ENCODE assay signal across 1 cellular context in the genomic region with DNA sequence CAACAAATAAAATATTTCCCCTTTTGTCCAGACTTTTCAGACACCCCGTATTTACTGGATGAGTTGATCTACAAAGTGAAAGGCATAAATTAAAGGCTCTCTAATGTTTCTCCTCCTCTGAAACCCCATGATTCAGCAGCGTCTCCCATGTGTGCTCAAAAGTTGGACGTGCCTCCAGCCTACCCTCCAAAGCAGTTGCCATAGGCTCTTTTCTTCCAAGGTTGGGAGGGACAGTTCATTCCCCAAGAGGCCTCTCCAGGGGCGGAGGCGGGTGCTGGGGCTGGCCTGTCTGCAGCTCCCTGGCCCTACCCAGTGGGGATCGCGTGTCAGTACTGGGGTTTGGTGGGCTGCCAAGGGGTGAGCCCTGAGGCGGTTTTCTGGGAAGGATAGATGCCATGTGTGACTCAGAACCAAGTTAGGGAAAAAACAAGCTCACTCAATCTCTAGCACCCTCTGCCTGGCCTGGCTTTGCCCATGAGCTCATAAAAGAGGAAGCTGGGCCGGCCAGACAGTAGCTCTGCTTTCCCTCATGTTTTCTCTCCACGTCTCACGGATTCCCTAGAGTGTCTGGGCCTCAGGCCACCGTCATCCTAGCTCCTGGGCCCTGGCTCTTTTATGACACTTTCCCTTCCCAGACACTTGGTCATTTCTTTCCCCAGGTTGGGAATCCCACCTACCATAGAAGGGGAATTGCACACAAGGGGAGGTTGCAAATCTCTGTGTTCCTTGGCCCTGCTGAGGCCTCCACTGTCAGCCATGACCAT.
A peak's percentile ranks its signal among the peaks of the same experiment; 100 is the strongest.
TF ChIP-seq lines count a peak whose summit lies in the region.

No MANE protein-coding gene starts in this region.

TF ChIP-seq in HEK293, 187 proteins besides CTCF, POLR2A, EP300 and RAD21 (continued from another document and continues in another):
- TF ChIP-seq, protein P1, sequence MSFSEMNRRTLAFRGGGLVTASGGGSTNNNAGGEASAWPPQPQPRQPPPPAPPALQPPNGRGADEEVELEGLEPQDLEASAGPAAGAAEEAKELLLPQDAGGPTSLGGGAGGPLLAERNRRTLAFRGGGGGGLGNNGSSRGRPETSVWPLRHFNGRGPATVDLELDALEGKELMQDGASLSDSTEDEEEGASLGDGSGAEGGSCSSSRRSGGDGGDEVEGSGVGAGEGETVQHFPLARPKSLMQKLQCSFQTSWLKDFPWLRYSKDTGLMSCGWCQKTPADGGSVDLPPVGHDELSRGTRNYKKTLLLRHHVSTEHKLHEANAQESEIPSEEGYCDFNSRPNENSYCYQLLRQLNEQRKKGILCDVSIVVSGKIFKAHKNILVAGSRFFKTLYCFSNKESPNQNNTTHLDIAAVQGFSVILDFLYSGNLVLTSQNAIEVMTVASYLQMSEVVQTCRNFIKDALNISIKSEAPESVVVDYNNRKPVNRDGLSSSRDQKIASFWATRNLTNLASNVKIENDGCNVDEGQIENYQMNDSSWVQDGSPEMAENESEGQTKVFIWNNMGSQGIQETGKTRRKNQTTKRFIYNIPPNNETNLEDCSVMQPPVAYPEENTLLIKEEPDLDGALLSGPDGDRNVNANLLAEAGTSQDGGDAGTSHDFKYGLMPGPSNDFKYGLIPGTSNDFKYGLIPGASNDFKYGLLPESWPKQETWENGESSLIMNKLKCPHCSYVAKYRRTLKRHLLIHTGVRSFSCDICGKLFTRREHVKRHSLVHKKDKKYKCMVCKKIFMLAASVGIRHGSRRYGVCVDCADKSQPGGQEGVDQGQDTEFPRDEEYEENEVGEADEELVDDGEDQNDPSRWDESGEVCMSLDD (tag by site-specific recombination; IDR thresholded peaks at IDR 0.05): peak; percentile 67
- TF ChIP-seq GLIS2 (tag by site-specific recombination; IDR thresholded peaks at IDR 0.05) (peak; percentile 90), ZNF248 (tag by site-specific recombination; IDR thresholded peaks at IDR 0.05) (no peak), ZNF501 (tag by site-specific recombination; IDR thresholded peaks at IDR 0.05) (peak; percentile 76; the same call in 1 of the 2 replicates), ZNF335 (tag by site-specific recombination; conservative IDR thresholded peaks at IDR 0.05) (peak; percentile 42; the same call in 1 of the 2 replicates), MZF1 (tag by site-specific recombination; IDR thresholded peaks at IDR 0.05; ENCODE audit: borderline replicate concordance) (peak; percentile 97), SP3 (tag by site-specific recombination; IDR thresholded peaks at IDR 0.05) (peak; percentile 73), SP7 (tag by site-specific recombination; IDR thresholded peaks at IDR 0.05) (peak; percentile 97), ZNF146 (tag by site-specific recombination; IDR thresholded peaks at IDR 0.05) (no peak), ZFHX2 (tag by site-specific recombination; conservative IDR thresholded peaks at IDR 0.05) (peak; percentile 82), ZFP69B (tag by site-specific recombination; IDR thresholded peaks at IDR 0.05) (peak; percentile 81), ZNF654 (tag by site-specific recombination; IDR thresholded peaks at IDR 0.05; ENCODE audit: low read depth) (no peak), ZNF37A (tag by site-specific recombination; IDR thresholded peaks at IDR 0.05) (no peak)
- TF ChIP-seq, protein P2, sequence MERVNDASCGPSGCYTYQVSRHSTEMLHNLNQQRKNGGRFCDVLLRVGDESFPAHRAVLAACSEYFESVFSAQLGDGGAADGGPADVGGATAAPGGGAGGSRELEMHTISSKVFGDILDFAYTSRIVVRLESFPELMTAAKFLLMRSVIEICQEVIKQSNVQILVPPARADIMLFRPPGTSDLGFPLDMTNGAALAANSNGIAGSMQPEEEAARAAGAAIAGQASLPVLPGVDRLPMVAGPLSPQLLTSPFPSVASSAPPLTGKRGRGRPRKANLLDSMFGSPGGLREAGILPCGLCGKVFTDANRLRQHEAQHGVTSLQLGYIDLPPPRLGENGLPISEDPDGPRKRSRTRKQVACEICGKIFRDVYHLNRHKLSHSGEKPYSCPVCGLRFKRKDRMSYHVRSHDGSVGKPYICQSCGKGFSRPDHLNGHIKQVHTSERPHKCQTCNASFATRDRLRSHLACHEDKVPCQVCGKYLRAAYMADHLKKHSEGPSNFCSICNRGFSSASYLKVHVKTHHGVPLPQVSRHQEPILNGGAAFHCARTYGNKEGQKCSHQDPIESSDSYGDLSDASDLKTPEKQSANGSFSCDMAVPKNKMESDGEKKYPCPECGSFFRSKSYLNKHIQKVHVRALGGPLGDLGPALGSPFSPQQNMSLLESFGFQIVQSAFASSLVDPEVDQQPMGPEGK (tag by site-specific recombination; IDR thresholded peaks at IDR 0.05): peak; percentile 90
- TF ChIP-seq, protein P3, sequence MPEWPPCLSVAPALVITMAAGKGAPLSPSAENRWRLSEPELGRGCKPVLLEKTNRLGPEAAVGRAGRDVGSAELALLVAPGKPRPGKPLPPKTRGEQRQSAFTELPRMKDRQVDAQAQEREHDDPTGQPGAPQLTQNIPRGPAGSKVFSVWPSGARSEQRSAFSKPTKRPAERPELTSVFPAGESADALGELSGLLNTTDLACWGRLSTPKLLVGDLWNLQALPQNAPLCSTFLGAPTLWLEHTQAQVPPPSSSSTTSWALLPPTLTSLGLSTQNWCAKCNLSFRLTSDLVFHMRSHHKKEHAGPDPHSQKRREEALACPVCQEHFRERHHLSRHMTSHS (tag by site-specific recombination; IDR thresholded peaks at IDR 0.05): no peak
- TF ChIP-seq, protein P4, sequence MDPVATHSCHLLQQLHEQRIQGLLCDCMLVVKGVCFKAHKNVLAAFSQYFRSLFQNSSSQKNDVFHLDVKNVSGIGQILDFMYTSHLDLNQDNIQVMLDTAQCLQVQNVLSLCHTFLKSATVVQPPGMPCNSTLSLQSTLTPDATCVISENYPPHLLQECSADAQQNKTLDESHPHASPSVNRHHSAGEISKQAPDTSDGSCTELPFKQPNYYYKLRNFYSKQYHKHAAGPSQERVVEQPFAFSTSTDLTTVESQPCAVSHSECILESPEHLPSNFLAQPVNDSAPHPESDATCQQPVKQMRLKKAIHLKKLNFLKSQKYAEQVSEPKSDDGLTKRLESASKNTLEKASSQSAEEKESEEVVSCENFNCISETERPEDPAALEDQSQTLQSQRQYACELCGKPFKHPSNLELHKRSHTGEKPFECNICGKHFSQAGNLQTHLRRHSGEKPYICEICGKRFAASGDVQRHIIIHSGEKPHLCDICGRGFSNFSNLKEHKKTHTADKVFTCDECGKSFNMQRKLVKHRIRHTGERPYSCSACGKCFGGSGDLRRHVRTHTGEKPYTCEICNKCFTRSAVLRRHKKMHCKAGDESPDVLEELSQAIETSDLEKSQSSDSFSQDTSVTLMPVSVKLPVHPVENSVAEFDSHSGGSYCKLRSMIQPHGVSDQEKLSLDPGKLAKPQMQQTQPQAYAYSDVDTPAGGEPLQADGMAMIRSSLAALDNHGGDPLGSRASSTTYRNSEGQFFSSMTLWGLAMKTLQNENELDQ (tag by site-specific recombination; IDR thresholded peaks at IDR 0.05; ENCODE audit: low read depth): no peak
- TF ChIP-seq, protein P5, sequence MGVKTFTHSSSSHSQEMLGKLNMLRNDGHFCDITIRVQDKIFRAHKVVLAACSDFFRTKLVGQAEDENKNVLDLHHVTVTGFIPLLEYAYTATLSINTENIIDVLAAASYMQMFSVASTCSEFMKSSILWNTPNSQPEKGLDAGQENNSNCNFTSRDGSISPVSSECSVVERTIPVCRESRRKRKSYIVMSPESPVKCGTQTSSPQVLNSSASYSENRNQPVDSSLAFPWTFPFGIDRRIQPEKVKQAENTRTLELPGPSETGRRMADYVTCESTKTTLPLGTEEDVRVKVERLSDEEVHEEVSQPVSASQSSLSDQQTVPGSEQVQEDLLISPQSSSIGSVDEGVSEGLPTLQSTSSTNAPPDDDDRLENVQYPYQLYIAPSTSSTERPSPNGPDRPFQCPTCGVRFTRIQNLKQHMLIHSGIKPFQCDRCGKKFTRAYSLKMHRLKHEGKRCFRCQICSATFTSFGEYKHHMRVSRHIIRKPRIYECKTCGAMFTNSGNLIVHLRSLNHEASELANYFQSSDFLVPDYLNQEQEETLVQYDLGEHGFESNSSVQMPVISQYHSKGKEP (tag by site-specific recombination; IDR thresholded peaks at IDR 0.05): no peak
- TF ChIP-seq, protein P6, sequence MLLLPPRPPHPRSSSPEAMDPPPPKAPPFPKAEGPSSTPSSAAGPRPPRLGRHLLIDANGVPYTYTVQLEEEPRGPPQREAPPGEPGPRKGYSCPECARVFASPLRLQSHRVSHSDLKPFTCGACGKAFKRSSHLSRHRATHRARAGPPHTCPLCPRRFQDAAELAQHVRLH (tag by site-specific recombination; IDR thresholded peaks at IDR 0.05): peak; percentile 48
- TF ChIP-seq, protein P7, sequence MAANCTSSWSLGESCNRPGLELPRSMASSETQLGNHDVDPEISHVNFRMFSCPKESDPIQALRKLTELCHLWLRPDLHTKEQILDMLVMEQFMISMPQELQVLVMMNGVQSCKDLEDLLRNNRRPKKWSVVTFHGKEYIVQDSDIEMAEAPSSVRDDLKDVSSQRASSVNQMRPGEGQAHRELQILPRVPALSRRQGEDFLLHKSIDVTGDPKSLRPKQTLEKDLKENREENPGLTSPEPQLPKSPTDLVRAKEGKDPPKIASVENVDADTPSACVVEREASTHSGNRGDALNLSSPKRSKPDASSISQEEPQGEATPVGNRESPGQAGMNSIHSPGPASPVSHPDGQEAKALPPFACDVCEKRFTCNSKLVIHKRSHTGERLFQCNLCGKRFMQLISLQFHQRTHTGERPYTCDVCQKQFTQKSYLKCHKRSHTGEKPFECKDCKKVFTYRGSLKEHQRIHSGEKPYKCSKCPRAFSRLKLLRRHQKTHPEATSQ (tag by site-specific recombination; IDR thresholded peaks at IDR 0.05): no peak
- TF ChIP-seq, protein P8, sequence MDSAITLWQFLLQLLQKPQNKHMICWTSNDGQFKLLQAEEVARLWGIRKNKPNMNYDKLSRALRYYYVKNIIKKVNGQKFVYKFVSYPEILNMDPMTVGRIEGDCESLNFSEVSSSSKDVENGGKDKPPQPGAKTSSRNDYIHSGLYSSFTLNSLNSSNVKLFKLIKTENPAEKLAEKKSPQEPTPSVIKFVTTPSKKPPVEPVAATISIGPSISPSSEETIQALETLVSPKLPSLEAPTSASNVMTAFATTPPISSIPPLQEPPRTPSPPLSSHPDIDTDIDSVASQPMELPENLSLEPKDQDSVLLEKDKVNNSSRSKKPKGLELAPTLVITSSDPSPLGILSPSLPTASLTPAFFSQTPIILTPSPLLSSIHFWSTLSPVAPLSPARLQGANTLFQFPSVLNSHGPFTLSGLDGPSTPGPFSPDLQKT (IDR thresholded peaks at IDR 0.05; ENCODE audit: borderline replicate concordance, low read depth, low read length): no peak
- TF ChIP-seq, protein P9, sequence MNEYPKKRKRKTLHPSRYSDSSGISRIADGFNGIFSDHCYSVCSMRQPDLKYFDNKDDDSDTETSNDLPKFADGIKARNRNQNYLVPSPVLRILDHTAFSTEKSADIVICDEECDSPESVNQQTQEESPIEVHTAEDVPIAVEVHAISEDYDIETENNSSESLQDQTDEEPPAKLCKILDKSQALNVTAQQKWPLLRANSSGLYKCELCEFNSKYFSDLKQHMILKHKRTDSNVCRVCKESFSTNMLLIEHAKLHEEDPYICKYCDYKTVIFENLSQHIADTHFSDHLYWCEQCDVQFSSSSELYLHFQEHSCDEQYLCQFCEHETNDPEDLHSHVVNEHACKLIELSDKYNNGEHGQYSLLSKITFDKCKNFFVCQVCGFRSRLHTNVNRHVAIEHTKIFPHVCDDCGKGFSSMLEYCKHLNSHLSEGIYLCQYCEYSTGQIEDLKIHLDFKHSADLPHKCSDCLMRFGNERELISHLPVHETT (tag by site-specific recombination; IDR thresholded peaks at IDR 0.05): peak; percentile 76; the same call in 1 of the 2 replicates
- TF ChIP-seq, protein P10, sequence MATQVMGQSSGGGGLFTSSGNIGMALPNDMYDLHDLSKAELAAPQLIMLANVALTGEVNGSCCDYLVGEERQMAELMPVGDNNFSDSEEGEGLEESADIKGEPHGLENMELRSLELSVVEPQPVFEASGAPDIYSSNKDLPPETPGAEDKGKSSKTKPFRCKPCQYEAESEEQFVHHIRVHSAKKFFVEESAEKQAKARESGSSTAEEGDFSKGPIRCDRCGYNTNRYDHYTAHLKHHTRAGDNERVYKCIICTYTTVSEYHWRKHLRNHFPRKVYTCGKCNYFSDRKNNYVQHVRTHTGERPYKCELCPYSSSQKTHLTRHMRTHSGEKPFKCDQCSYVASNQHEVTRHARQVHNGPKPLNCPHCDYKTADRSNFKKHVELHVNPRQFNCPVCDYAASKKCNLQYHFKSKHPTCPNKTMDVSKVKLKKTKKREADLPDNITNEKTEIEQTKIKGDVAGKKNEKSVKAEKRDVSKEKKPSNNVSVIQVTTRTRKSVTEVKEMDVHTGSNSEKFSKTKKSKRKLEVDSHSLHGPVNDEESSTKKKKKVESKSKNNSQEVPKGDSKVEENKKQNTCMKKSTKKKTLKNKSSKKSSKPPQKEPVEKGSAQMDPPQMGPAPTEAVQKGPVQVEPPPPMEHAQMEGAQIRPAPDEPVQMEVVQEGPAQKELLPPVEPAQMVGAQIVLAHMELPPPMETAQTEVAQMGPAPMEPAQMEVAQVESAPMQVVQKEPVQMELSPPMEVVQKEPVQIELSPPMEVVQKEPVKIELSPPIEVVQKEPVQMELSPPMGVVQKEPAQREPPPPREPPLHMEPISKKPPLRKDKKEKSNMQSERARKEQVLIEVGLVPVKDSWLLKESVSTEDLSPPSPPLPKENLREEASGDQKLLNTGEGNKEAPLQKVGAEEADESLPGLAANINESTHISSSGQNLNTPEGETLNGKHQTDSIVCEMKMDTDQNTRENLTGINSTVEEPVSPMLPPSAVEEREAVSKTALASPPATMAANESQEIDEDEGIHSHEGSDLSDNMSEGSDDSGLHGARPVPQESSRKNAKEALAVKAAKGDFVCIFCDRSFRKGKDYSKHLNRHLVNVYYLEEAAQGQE (tag by site-specific recombination; IDR thresholded peaks at IDR 0.05): no peak
- TF ChIP-seq, protein P11, sequence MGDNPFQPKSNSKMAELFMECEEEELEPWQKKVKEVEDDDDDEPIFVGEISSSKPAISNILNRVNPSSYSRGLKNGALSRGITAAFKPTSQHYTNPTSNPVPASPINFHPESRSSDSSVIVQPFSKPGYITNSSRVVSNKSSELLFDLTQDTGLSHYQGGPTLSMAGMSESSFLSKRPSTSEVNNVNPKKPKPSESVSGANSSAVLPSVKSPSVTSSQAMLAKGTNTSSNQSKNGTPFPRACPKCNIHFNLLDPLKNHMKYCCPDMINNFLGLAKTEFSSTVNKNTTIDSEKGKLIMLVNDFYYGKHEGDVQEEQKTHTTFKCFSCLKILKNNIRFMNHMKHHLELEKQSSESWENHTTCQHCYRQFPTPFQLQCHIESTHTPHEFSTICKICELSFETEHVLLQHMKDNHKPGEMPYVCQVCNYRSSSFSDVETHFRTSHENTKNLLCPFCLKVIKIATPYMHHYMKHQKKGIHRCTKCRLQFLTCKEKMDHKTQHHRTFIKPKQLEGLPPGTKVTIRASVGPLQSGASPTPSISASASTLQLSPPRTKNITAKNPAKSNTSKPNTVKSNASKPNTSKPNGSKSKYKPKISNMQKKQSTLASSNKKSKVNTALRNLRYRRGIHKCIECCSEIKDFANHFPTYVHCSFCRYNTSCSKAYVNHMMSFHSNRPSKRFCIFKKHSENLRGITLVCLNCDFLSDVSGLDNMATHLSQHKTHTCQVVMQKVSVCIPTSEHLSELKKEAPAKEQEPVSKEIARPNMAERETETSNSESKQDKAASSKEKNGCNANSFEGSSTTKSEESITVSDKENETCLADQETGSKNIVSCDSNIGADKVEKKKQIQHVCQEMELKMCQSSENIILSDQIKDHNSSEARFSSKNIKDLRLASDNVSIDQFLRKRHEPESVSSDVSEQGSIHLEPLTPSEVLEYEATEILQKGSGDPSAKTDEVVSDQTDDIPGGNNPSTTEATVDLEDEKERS (tag by site-specific recombination; IDR thresholded peaks at IDR 0.05): no peak
- TF ChIP-seq, protein P12, sequence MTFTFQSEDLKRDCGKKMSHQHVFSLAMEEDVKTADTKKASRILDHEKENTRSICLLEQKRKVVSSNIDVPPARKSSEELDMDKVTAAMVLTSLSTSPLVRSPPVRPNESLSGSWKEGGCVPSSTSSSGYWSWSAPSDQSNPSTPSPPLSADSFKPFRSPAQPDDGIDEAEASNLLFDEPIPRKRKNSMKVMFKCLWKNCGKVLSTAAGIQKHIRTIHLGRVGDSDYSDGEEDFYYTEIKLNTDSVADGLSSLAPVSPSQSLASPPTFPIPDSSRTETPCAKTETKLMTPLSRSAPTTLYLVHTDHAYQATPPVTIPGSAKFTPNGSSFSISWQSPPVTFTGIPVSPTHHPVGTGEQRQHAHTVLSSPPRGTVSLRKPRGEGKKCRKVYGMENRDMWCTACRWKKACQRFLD (tag by site-specific recombination; IDR thresholded peaks at IDR 0.05): no peak
